Comparison of ENCODE assay signal across 22 cellular contexts in genomic region chr10:12839349-12839927, GRCh38.
"Had no signal": no experiment of that assay in that cellular context is flagged by ENCODE, and none has a peak within 500 bp of the region (broad histone marks: within the 10 kb centered on the region; RNA-seq: fewer than 3 reads in every experiment).

No MANE protein-coding gene starts in this region.

- H3K4me1 ChIP-seq: gastrocnemius medialis, parathyroid adenoma had no signal

- H2AFZ ChIP-seq: parathyroid adenoma had no signal

- FAIRE-seq: islet of Langerhans had no signal

- H3K36me3 ChIP-seq: breast epithelium, esophagus squamous epithelium, gastrocnemius medialis, lower lobe of right lung, neutrophil, vagina had no signal

- H3K27me3 ChIP-seq: breast epithelium, esophagus squamous epithelium, gastrocnemius medialis, neutrophil, testis, vagina had no signal

- H3K9ac ChIP-seq: parathyroid adenoma had no signal

- DNase-seq: activated CD8-positive, alpha-beta memory T cell treated with anti-CD3 and anti-CD28 coated beads for 24 hours; activated CD8-positive, alpha-beta memory T cell treated with anti-CD3 and anti-CD28 coated beads, Interleukin-2, amount 50 U/mL, for 4 hours; activated naive CD4-positive, alpha-beta T cell treated with Interleukin-2 at 50 U/mL for 16 hours; activated naive CD8-positive, alpha-beta T cell treated with anti-CD3 and anti-CD28 coated beads for 36 hours; activated T-cell treated with anti-CD3 and anti-CD28 coated beads, Interleukin-2, amount 50 U/mL, for 4 hours; cerebellar nuclear complex; endodermal cell; esophagus squamous epithelium; gastrocnemius medialis; lower lobe of right lung; natural killer cell; stimulated activated CD4-positive, alpha-beta T cell treated with anti-CD3 and anti-CD28 coated beads, Interleukin-4, amount 100 ng/mL, for 1 hour; stimulated activated naive CD4-positive, alpha-beta T cell; testis; trophoblast cell had no signal

- H3K9me3 ChIP-seq: breast epithelium, esophagus squamous epithelium, gastrocnemius medialis, lower lobe of right lung, neutrophil, testis, vagina had no signal

- H3K27ac ChIP-seq: gastrocnemius medialis, lower lobe of right lung, neutrophil, parathyroid adenoma, vagina had no signal

- H3K79me2 ChIP-seq: parathyroid adenoma had no signal

- H3K4me3 ChIP-seq: breast epithelium, coronary artery, esophagus squamous epithelium, gastrocnemius medialis, lower lobe of right lung, smooth muscle cell, testis, vagina had no signal

- H3K4me2 ChIP-seq: smooth muscle cell had no signal
